Comparison of ENCODE assay signal across 20 cellular contexts in genomic region chr16:28146536-28146935, GRCh38.
DNase-seq lines count a peak whose midpoint lies in the region; ATAC-seq and TF ChIP-seq lines count a peak whose summit lies in the region.
"Had no signal": no experiment of that assay in that cellular context is flagged by ENCODE, and none has a peak within 500 bp of the region (broad histone marks: within the 10 kb centered on the region; RNA-seq: fewer than 3 reads in every experiment).

No MANE protein-coding gene starts in this region.

- no TSS peak for BruUV-seq in IMR-90 (replicated peaks; lab: Mats Ljungman, UMichigan)

- ATAC-seq in IMR-90 (ENCODE audit: low read depth): no peak
- ATAC-seq in HG03175 (IDR thresholded peaks at IDR 0.05; ENCODE audit: unreplicated experiment): no peak
- no peak for ATAC-seq in HG02885 (IDR thresholded peaks at IDR 0.05; ENCODE audit: poor library complexity, unreplicated experiment)

- H3K9me1 ChIP-seq in IMR-90 (ENCODE audit: insufficient read depth, low read length): peaks cover 6% of the 10 kb centered on the region; the same call in 1 of the 2 replicates

- no peak for TF ChIP-seq RAD21 in IMR-90 (IDR thresholded peaks at IDR 0.05; ENCODE audit: low read length)

- peaks cover 7% of the 10 kb centered on the region; the same call in 1 of the 2 replicates for H4K20me1 ChIP-seq in IMR-90 (ENCODE audit: insufficient read depth, low read length)

- H3K23ac ChIP-seq in IMR-90 (ENCODE audit: low read depth, low read length): no peak overlapping the region

- H3K4me3 ChIP-seq in IMR-90 (ENCODE audit: insufficient read depth, low read depth, low read length) (no peak overlapping the region), neutrophil (ENCODE audit: low read depth in 1 of 2, low read length in 1 of 2) (peak overlapping the region in 1 of 2 experiments; percentile 3), Peyer's patch (no peak overlapping the region)
- H3K4me3 ChIP-seq: ascending aorta, BLaER1, lung, skin epidermis, suprapubic skin had no signal

- H3K56ac ChIP-seq in IMR-90 (ENCODE audit: extremely low read depth, insufficient read depth, low read length): no peak overlapping the region

- H3K79me1 ChIP-seq in IMR-90 (ENCODE audit: low read depth in 1 of 2, low read length in 2 of 2): peaks cover 49 to 76% of the 10 kb centered on the region in 2 experiments

- H3K27ac Mint-ChIP-seq in activated naive CD8-positive, alpha-beta T cell treated with anti-CD3 and anti-CD28 coated beads for 36 hours: peak overlapping the region; percentile 72

- H3K27me3 ChIP-seq in IMR-90 (ENCODE audit: control insufficient read depth, insufficient read depth, low read length): no peaks in the 10 kb centered on the region
- H3K27me3 ChIP-seq in neutrophil: no peaks in the 10 kb centered on the region
- H3K27me3 ChIP-seq in Peyer's patch: no peaks in the 10 kb centered on the region
- H3K27me3 ChIP-seq: ascending aorta, BLaER1, suprapubic skin had no signal

- H3K36me3 ChIP-seq in IMR-90 (ENCODE audit: control insufficient read depth, insufficient read depth, low read length): peaks cover 50% of the 10 kb centered on the region
- peaks cover 91% of the 10 kb centered on the region for H3K36me3 ChIP-seq in neutrophil
- H3K36me3 ChIP-seq in Peyer's patch: peaks cover 0 to 71% (median 0%) of the 10 kb centered on the region in 3 donors

- peak overlapping the region; percentile 5; the same call in 1 of the 2 replicates for H4K5ac ChIP-seq in IMR-90 (ENCODE audit: low read depth, low read length)

- TF ChIP-seq CTCF in IMR-90 (conservative IDR thresholded peaks at IDR 0.05; ENCODE audit: low read depth, low read length) (no peak), neutrophil (IDR thresholded peaks at IDR 0.05) (no peak), Peyer's patch (IDR thresholded peaks at IDR 0.05) (no peak)

- no peak overlapping the region for H4K8ac ChIP-seq in IMR-90 (ENCODE audit: low read depth in 2 of 2, low read length in 2 of 2)

- in situ Hi-C loops in IMR-90 (cut with MboI; ENCODE audit: low sequenced_read_pairs): loop anchor here (5.0 kb wide), 1 partner anchor 61 kb away; no protein-coding TSS in a partner anchor

- POLR2A ChIA-PET in IMR-90 (lab: Charles Lee; ENCODE audit: unreplicated experiment): no interaction called here

- DNase-seq in NCI-H1417 (lab: John Stamatoyannopoulos, UW) (peak in 2 of 3 experiments; percentile 3 to 56), NCI-H1417 treated with DMSO at 0.1 percent for 48 hours (lab: John Stamatoyannopoulos, UW) (no peak), IMR-90 (no peak), Peyer's patch (no peak)
- DNase-seq in activated naive CD8-positive, alpha-beta T cell treated with anti-CD3 and anti-CD28 coated beads for 36 hours: no peak
- DNase-seq: activated CD4-positive, alpha-beta T cell treated with anti-CD3 and anti-CD28 coated beads for 48 hours; GF-D8; islet precursor cell; NCI-H1694 treated with DMSO at 0.1 percent for 48 hours; posterior cingulate gyrus; stimulated activated CD4-positive, alpha-beta T cell treated with anti-CD3 and anti-CD28 coated beads, Interleukin-4, amount 100 ng/mL, for 24 hours had no signal

- no peak overlapping the region for H2AFZ ChIP-seq in IMR-90 (replicated peaks; ENCODE audit: low read length, poor library complexity)

- H3K14ac ChIP-seq in IMR-90 (replicated peaks; ENCODE audit: low read depth, low read length): no peak overlapping the region

- H3K9ac ChIP-seq in IMR-90 (ENCODE audit: low read depth, low read length): no peak overlapping the region
- H3K9ac ChIP-seq: BLaER1 had no signal

- no peak overlapping the region for H3K4ac ChIP-seq in IMR-90 (ENCODE audit: low read depth, low read length)

- H3K9me3 Mint-ChIP-seq in activated naive CD8-positive, alpha-beta T cell treated with anti-CD3 and anti-CD28 coated beads for 36 hours: no peaks in the 10 kb centered on the region

- peaks cover 71% of the 10 kb centered on the region for H3K36me3 Mint-ChIP-seq in activated naive CD8-positive, alpha-beta T cell treated with anti-CD3 and anti-CD28 coated beads for 36 hours

- no peak overlapping the region for H2BK20ac ChIP-seq in IMR-90 (ENCODE audit: low read depth, low read length)

- TF ChIP-seq POLR2A in IMR-90 (IDR thresholded peaks at IDR 0.05; ENCODE audit: low read depth, low read length) (no peak), Peyer's patch (IDR thresholded peaks at IDR 0.05) (no peak)

- H3K4me1 ChIP-seq in IMR-90 (ENCODE audit: control insufficient read depth, insufficient read depth, low read length) (peaks cover 5% of the 10 kb centered on the region), neutrophil (ENCODE audit: control insufficient read depth in 1 of 2, insufficient read depth in 1 of 2, low read depth in 1 of 2, low read length in 1 of 2) (peaks cover 98 to 100% of the 10 kb centered on the region in 2 experiments), Peyer's patch (peaks cover 0 to 8% (median 2%) of the 10 kb centered on the region in 4 donors)
- H3K4me1 ChIP-seq: suprapubic skin had no signal

- H2BK15ac ChIP-seq in IMR-90 (ENCODE audit: low read depth, low read length): no peak overlapping the region

- no CpG with 5 or more reads among the region's 3 CpGs for WGBS in IMR-90 (ENCODE audit: extremely low coverage in 2 of 2, insufficient read length in 1 of 2), 2 experiments

- H3K4me1 Mint-ChIP-seq in activated naive CD8-positive, alpha-beta T cell treated with anti-CD3 and anti-CD28 coated beads for 36 hours: peaks cover 91% of the 10 kb centered on the region

- no peak overlapping the region for H2AK9ac ChIP-seq in IMR-90 (replicated peaks; ENCODE audit: low read depth, low read length, poor library complexity)

- no peak overlapping the region for H2AK5ac ChIP-seq in IMR-90 (ENCODE audit: low read depth, low read length)

- dilution Hi-C loops in IMR-90 (cut with HindIII; ENCODE audit: low sequenced_read_pairs, unreplicated experiment): no loop called here

- H3K27ac ChIP-seq in IMR-90 (ENCODE audit: insufficient read depth, low read length) (no peak overlapping the region), neutrophil (peak overlapping the region; percentile 100), Peyer's patch (peak overlapping the region in 1 of 4 donors; percentile 90)
- H3K27ac ChIP-seq: 22Rv1, BLaER1, suprapubic skin had no signal

- no peak overlapping the region for H3K4me2 ChIP-seq in IMR-90 (ENCODE audit: low read depth, low read length)
- H3K4me2 ChIP-seq: BLaER1 had no signal

- CTCF ChIA-PET in IMR-90 (lab: Yijun Ruan, JAX): no interaction called here

- intact Hi-C loops in IMR-90 (cut with micrococcal nuclease): loop anchor here (10.0 kb wide), 1 partner anchor 168 kb away; no protein-coding TSS in a partner anchor

- H3K4me3 Mint-ChIP-seq in activated naive CD8-positive, alpha-beta T cell treated with anti-CD3 and anti-CD28 coated beads for 36 hours: no peak overlapping the region

- H2BK5ac ChIP-seq in IMR-90 (ENCODE audit: low read depth, low read length, poor library complexity, severe bottlenecking): peak overlapping the region; percentile 31

- H3K27me3 Mint-ChIP-seq in activated naive CD8-positive, alpha-beta T cell treated with anti-CD3 and anti-CD28 coated beads for 36 hours: no peaks in the 10 kb centered on the region

- H3K9me3 ChIP-seq in IMR-90 (ENCODE audit: control insufficient read depth, insufficient read depth, low read length) (no peaks in the 10 kb centered on the region), neutrophil (no peaks in the 10 kb centered on the region), Peyer's patch (no peaks in the 10 kb centered on the region)
- H3K9me3 ChIP-seq: ascending aorta, BLaER1, suprapubic skin had no signal

- no peak overlapping the region for H2BK120ac ChIP-seq in IMR-90 (ENCODE audit: low read depth, low read length)

- H3K18ac ChIP-seq in IMR-90 (ENCODE audit: low read depth, low read length): no peak overlapping the region

- H4K91ac ChIP-seq in IMR-90 (ENCODE audit: insufficient read depth, low read depth, low read length): no peak overlapping the region

TF ChIP-seq in IMR-90, 13 proteins besides CTCF, POLR2A, EP300 and RAD21:
- TF ChIP-seq MXI1 (IDR thresholded peaks at IDR 0.05; ENCODE audit: borderline replicate concordance, low read depth, low read length): no peak
- no peak for TF ChIP-seq MAZ (IDR thresholded peaks at IDR 0.05; ENCODE audit: borderline replicate concordance, low read depth, low read length)
- TF ChIP-seq CHD1 (IDR thresholded peaks at IDR 0.05; ENCODE audit: low read depth, low read length): no peak
- TF ChIP-seq, protein P1, sequence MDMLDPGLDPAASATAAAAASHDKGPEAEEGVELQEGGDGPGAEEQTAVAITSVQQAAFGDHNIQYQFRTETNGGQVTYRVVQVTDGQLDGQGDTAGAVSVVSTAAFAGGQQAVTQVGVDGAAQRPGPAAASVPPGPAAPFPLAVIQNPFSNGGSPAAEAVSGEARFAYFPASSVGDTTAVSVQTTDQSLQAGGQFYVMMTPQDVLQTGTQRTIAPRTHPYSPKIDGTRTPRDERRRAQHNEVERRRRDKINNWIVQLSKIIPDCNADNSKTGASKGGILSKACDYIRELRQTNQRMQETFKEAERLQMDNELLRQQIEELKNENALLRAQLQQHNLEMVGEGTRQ (IDR thresholded peaks at IDR 0.05; ENCODE audit: low read depth, low read length): no peak
- TF ChIP-seq, protein P2, sequence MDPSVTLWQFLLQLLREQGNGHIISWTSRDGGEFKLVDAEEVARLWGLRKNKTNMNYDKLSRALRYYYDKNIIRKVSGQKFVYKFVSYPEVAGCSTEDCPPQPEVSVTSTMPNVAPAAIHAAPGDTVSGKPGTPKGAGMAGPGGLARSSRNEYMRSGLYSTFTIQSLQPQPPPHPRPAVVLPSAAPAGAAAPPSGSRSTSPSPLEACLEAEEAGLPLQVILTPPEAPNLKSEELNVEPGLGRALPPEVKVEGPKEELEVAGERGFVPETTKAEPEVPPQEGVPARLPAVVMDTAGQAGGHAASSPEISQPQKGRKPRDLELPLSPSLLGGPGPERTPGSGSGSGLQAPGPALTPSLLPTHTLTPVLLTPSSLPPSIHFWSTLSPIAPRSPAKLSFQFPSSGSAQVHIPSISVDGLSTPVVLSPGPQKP (IDR thresholded peaks at IDR 0.05; ENCODE audit: borderline replicate concordance, low read depth, low read length): no peak
- no peak for TF ChIP-seq CEBPB (IDR thresholded peaks at IDR 0.05; ENCODE audit: low read depth, low read length)
- no peak for TF ChIP-seq RFX5 (IDR thresholded peaks at IDR 0.05; ENCODE audit: low read depth, low read length)
TF ChIP-seq in IMR-90: peak in this region for 0.

Comparison
In these comparisons a context has a peak if more than half of its experiments do, and no peak if none do; other contexts are left out.
1. DNase-seq: peak in NCI-H1417 (2 of 3); none in NCI-H1417 treated with DMSO at 0.1 percent for 48 hours (single experiment), IMR-90 (single experiment), activated naive CD8-positive, alpha-beta T cell treated with anti-CD3 and anti-CD28 coated beads for 36 hours (single experiment) and Peyer's patch (0 of 3).